Comparison of ENCODE assay signal across 11 cellular contexts in the genomic region with DNA sequence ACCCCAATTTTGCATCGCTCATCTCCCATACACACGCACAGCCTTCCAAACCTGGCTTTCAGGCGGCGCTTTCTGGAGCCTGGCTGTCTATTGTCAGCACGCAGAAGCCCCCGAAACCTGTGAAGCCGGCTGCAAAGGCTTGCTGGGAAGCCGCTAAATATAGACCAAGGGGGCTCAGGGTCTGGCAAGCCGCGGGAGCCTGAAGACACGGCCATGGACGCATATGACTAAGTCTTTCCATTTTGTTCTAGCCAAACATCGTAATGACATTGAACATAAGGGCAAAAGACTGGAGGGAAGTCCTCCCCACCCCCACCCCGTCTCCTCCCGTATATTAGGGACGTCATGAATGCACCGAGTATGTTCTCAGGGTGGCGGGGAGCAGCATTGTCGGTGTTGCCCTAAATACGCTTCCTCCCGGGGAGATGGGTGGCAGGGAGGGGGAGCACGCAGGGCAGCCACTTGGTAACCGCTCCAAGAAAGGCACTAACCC. TPM values are rescaled to one million over a fixed set of nuclear protein-coding genes. Genes with fewer than 3 reads are reported as not detected.
A peak's percentile ranks its signal among the peaks of the same experiment; 100 is the strongest.
DNase-seq lines count a peak whose midpoint lies in the region; ATAC-seq and TF ChIP-seq lines count a peak whose summit lies in the region.
"Had no signal": no experiment of that assay in that cellular context is flagged by ENCODE, and none has a peak within 500 bp of the region (broad histone marks: within the 10 kb centered on the region; RNA-seq: fewer than 3 reads in every experiment).

No MANE protein-coding gene starts in this region.

- H3K36me3 Mint-ChIP-seq in naive thymus-derived CD8-positive, alpha-beta T cell: peaks cover 0 to 6% (median 3%) of the 10 kb centered on the region in 3 donors
- H3K36me3 Mint-ChIP-seq in natural killer cell: no peaks in the 10 kb centered on the region

- peaks cover 31 to 49% (median 39%) of the 10 kb centered on the region in 5 donors for H3K27me3 Mint-ChIP-seq in naive thymus-derived CD8-positive, alpha-beta T cell
- H3K27me3 Mint-ChIP-seq in natural killer cell (ENCODE audit: low read depth in 2 of 2): peaks cover 26 to 52% of the 10 kb centered on the region in 2 donors

- H3K4me3 ChIP-seq in esophagus (ENCODE audit: low read depth in 1 of 2, low read length in 2 of 2): peak overlapping the region; percentile 15 to 39

- H3K9me3 ChIP-seq in esophagus (ENCODE audit: control insufficient read depth in 2 of 2, insufficient read depth in 1 of 2, low read depth in 1 of 2, low read length in 1 of 2): peaks cover 0 to 4% of the 10 kb centered on the region in 2 donors
- H3K9me3 ChIP-seq: neutrophil had no signal

- POLR2A ChIA-PET in naive thymus-derived CD8-positive, alpha-beta T cell (lab: Charles Lee): no interaction called here

- no peak overlapping the region for H3K27ac ChIP-seq in esophagus (ENCODE audit: low read depth in 2 of 2, low read length in 1 of 2)
- H3K27ac ChIP-seq: neutrophil had no signal

- peak; percentile 13 for DNase-seq in ELF-1 (ENCODE audit: low read depth, low spot score)
- peak; percentile 60 for DNase-seq in NCI-H2227 treated with DMSO at 0.1 percent for 48 hours (lab: John Stamatoyannopoulos, UW)
- peak in 40 of 56 donors; percentile 14 to 74 (median 54) for DNase-seq in nucleus accumbens (lab: John Stamatoyannopoulos, UW)
- no peak for DNase-seq in effector CD4-positive, alpha-beta T cell
- DNase-seq in naive thymus-derived CD8-positive, alpha-beta T cell: no peak
- DNase-seq in natural killer cell: no peak
- DNase-seq: DND-41 had no signal

- TF ChIP-seq CTCF in natural killer cell (IDR thresholded peaks at IDR 0.05): no peak

- H3K27me3 ChIP-seq in esophagus (ENCODE audit: control insufficient read depth in 1 of 2, insufficient read depth in 2 of 2, low read length in 2 of 2): peaks cover 4 to 15% of the 10 kb centered on the region in 2 donors

- 5 to 7% methylated on average over 22 to 23 of the region's 23 CpGs for WGBS in esophagus, 2 donors

- H3K36me3 ChIP-seq in esophagus (ENCODE audit: control insufficient read depth in 2 of 2, insufficient read depth in 2 of 2, low read length in 1 of 2): no peaks in the 10 kb centered on the region
- H3K36me3 ChIP-seq: neutrophil had no signal

- H3K4me3 Mint-ChIP-seq in naive thymus-derived CD8-positive, alpha-beta T cell: peak overlapping the region in 2 of 10 donors; percentile 19 to 42
- no peak overlapping the region for H3K4me3 Mint-ChIP-seq in natural killer cell

- H3K4me1 ChIP-seq in esophagus (ENCODE audit: control insufficient read depth in 2 of 2, insufficient read depth in 2 of 2, low read length in 1 of 2): peaks cover 0 to 6% of the 10 kb centered on the region in 2 donors

- ATAC-seq in HG03139 (IDR thresholded peaks at IDR 0.05; ENCODE audit: unreplicated experiment): no peak
- no peak for ATAC-seq in naive thymus-derived CD8-positive, alpha-beta T cell
- ATAC-seq in natural killer cell: no peak

- H3K4me1 Mint-ChIP-seq in naive thymus-derived CD8-positive, alpha-beta T cell: peaks cover 0 to 8% (median 3%) of the 10 kb centered on the region in 4 donors
- H3K4me1 Mint-ChIP-seq in natural killer cell: peaks cover 0 to 13% of the 10 kb centered on the region in 2 donors

- intact Hi-C loops in natural killer cell (cut with micrococcal nuclease): no loop called here

- peak overlapping the region in 1 of 10 donors; percentile 53 for H3K27ac Mint-ChIP-seq in naive thymus-derived CD8-positive, alpha-beta T cell
- no peak overlapping the region for H3K27ac Mint-ChIP-seq in natural killer cell

- peaks cover 0 to 10% (median 1%) of the 10 kb centered on the region in 9 donors for H3K9me3 Mint-ChIP-seq in naive thymus-derived CD8-positive, alpha-beta T cell
- H3K9me3 Mint-ChIP-seq in natural killer cell: peaks cover 3 to 4% of the 10 kb centered on the region in 2 donors

RNA-seq across cellular contexts. Expression of a gene that starts 1.1 kb away (rescaled TPM):
- under 1 TPM in 1 of 2 donors, not detected in 1; 0.09 TPM for polyA plus RNA-seq in esophagus
- not detected for total RNA-seq in naive thymus-derived CD8-positive, alpha-beta T cell
- not detected for polyA plus RNA-seq in naive thymus-derived CD8-positive, alpha-beta T cell
- total RNA-seq in natural killer cell: not detected
- total RNA-seq: dermis microvascular lymphatic vessel endothelial cell had no signal

Comparison
In these comparisons a context has a peak if more than half of its experiments do, and no peak if none do; other contexts are left out.
1. DNase-seq: peak in ELF-1 (single experiment), NCI-H2227 treated with DMSO at 0.1 percent for 48 hours (single experiment) and nucleus accumbens (40 of 56); none in effector CD4-positive, alpha-beta T cell (single experiment), naive thymus-derived CD8-positive, alpha-beta T cell (0 of 10) and natural killer cell (single experiment).